8 cellular contexts compared by ENCODE assay signal in the genomic region with DNA sequence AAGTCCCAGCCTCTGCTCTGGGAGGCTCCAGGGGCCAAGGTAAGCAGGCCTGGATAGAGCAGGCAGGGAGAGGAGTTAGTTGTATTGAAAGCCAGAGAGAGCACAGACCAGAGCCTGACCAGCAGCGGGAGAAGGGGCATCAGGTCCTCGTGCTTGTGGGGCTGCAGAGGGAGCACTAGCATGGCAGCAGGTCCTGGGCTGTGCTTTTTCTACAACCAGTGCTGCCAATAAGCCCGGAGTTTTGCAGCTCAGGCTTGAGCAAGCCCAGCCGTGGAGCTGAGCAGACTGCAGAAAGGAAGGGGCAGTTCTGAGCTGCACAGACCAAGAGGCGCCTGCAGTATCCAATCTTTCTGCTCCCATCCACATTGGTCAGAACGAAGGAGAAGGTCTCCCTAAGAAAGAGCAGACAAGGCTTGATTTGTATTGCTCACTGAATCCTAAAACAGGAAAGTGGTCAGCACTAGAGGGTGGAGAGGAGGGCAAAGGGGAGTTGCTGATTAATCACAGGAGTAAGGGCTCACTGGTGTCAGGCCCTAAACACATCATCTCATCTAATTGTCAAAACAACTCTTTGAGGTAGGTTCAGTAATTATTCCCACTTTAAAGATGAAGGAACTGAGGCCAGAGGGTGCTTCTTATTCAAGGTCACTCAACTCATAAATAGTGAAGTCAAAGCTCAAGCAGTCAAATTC. TPM values are rescaled to one million over a fixed set of nuclear protein-coding genes. Genes with fewer than 3 reads are reported as not detected.
DNase-seq lines count a peak whose midpoint lies in the region; TF ChIP-seq lines count a peak whose summit lies in the region.

No MANE protein-coding gene starts in this region.

- no peaks in the 10 kb centered on the region for H3K9me3 ChIP-seq in breast epithelium

- TF ChIP-seq POLR2A in breast epithelium (IDR thresholded peaks at IDR 0.05), result no peak

- no peaks in the 10 kb centered on the region for H3K36me3 ChIP-seq in breast epithelium

- peaks cover 19% of the 10 kb centered on the region for H3K27me3 Mint-ChIP-seq in nephron progenitor cell (ENCODE audit: low read depth, poor library complexity)

- DNase-seq in activated gamma-delta T cell treated with Interleukin-2 at 50 U/mL for 16 hours (peak; percentile 60), activated gamma-delta T cell (lab: John Stamatoyannopoulos, UW) (no peak), T follicular helper cell (ENCODE audit: low read depth) (peak; percentile 50), breast epithelium (ENCODE audit: low spot score in 2 of 2) (no peak), nephron progenitor cell (peak; percentile 19), NCI-H2196 (lab: John Stamatoyannopoulos, UW; ENCODE audit: unreplicated experiment) (no peak), ecto neural progenitor cell (ENCODE audit: low spot score) (no peak), NCI-H2227 treated with DMSO at 0.1 percent for 48 hours (lab: John Stamatoyannopoulos, UW) (no peak)

- H3K27ac ChIP-seq in breast epithelium, result no peak overlapping the region

- no peak overlapping the region for H3K27ac Mint-ChIP-seq in nephron progenitor cell

- intact Hi-C loops in breast epithelium (cut with DNase I; ENCODE audit: low total_unique reads), result no loop called here

- H3K4me1 Mint-ChIP-seq in nephron progenitor cell, result peaks cover 4% of the 10 kb centered on the region

- H3K4me3 Mint-ChIP-seq in nephron progenitor cell, result no peak overlapping the region

- no peak for TF ChIP-seq CTCF in breast epithelium (IDR thresholded peaks at IDR 0.05)
- TF ChIP-seq CTCF in nephron progenitor cell (IDR thresholded peaks at IDR 0.05), result no peak

- H3K4me3 ChIP-seq in breast epithelium, result peak overlapping the region in 2 of 3 donors; percentile 9 to 36

- peaks cover 3 to 13% of the 10 kb centered on the region in 2 donors for H3K4me1 ChIP-seq in breast epithelium

- H3K36me3 Mint-ChIP-seq in nephron progenitor cell (ENCODE audit: low read depth), result no peaks in the 10 kb centered on the region

- H3K9me3 Mint-ChIP-seq in nephron progenitor cell, result no peaks in the 10 kb centered on the region

- H3K27me3 ChIP-seq in breast epithelium, result no peaks in the 10 kb centered on the region

RNA-seq across cellular contexts. Expression of a gene that starts 2.7 kb away (rescaled TPM):
- 10 to 100 TPM; 27.7 to 70.8 (median 34.4) TPM for total RNA-seq in breast epithelium

RNA-seq across cellular contexts. Expression of a gene that starts 29.8 kb away (rescaled TPM):
- total RNA-seq in breast epithelium, result 10 to 100 TPM in 2 of 3 donors, 1 to 10 TPM in 1; 9.5 to 22.0 (median 14.1) TPM

RNA-seq across cellular contexts. Expression of a gene that starts 57.7 kb away (rescaled TPM):
- total RNA-seq in breast epithelium, result 10 to 100 TPM; 49.8 to 67.7 (median 62.5) TPM

RNA-seq across cellular contexts. Expression of a gene that starts 57.9 kb away (rescaled TPM):
- 100 to 1,000 TPM in 1 of 3 donors, 10 to 100 TPM in 2; 51.5 to 122 (median 74.5) TPM for total RNA-seq in breast epithelium

Comparison
In these comparisons a context has a peak if more than half of its experiments do, and no peak if none do; other contexts are left out.
1. DNase-seq: peak in activated gamma-delta T cell treated with Interleukin-2 at 50 U/mL for 16 hours (single experiment), T follicular helper cell (single experiment) and nephron progenitor cell (single experiment); none in activated gamma-delta T cell (single experiment), breast epithelium (0 of 2), NCI-H2196 (single experiment), ecto neural progenitor cell (single experiment) and NCI-H2227 treated with DMSO at 0.1 percent for 48 hours (single experiment).